ENCODE assay signal across 10 cellular contexts in genomic region chr2:216632321-216632951, GRCh38. TPM values are rescaled to one million over a fixed set of nuclear protein-coding genes. Genes with fewer than 3 reads are reported as not detected.
DNase-seq lines count a peak whose midpoint lies in the region; ATAC-seq and TF ChIP-seq lines count a peak whose summit lies in the region.
"Had no signal": no experiment of that assay in that cellular context is flagged by ENCODE, and none has a peak within 500 bp of the region (broad histone marks: within the 10 kb centered on the region; RNA-seq: fewer than 3 reads in every experiment).

No MANE protein-coding gene starts in this region.

- POLR2A ChIA-PET in AG04449 (lab: Yijun Ruan, JAX) (no interaction called here), HCT116 (lab: Charles Lee) (no interaction called here)

- TF ChIP-seq CTCF in AG04449 (IDR thresholded peaks at IDR 0.05; ENCODE audit: insufficient read depth, low read length, missing control alignments) (no peak), HCT116 (IDR thresholded peaks at IDR 0.05 in 2 of 3, conservative IDR thresholded peaks at IDR 0.05 in 1 of 3; ENCODE audit: borderline replicate concordance in 1 of 3, insufficient read depth in 1 of 3, low read depth in 2 of 3, low read length in 2 of 3) (no peak), brain (conservative IDR thresholded peaks at IDR 0.05) (no peak)

- no peaks in the 10 kb centered on the region for H3K9me2 ChIP-seq in HCT116 (ENCODE audit: insufficient read depth)

- H3K4me3 Mint-ChIP-seq in brain: peak overlapping the region; percentile 89 to 97 (median 94)

- H3K27me3 ChIP-seq in HCT116 (ENCODE audit: insufficient read depth, low read length) (no peaks in the 10 kb centered on the region), muscle layer of duodenum (ENCODE audit: low read depth, low read length) (peaks cover 5% of the 10 kb centered on the region)

- no peaks in the 10 kb centered on the region for H3K9me3 ChIP-seq in HCT116 (ENCODE audit: control insufficient read depth in 1 of 2, insufficient read depth in 1 of 2, low read depth in 1 of 2, low read length in 2 of 2)
- H3K9me3 ChIP-seq in muscle layer of duodenum (ENCODE audit: control insufficient read depth in 1 of 2, low read length in 2 of 2): no peaks in the 10 kb centered on the region
- H3K9me3 ChIP-seq: SJSA1 had no signal

- H3K4me1 Mint-ChIP-seq in brain: peaks cover 79% of the 10 kb centered on the region

- H3K79me2 ChIP-seq in HCT116 (ENCODE audit: insufficient read depth, low read length): peaks cover 25% of the 10 kb centered on the region

- H3K27ac Mint-ChIP-seq in brain: peak overlapping the region; percentile 87 to 95 (median 94)

- RAD21 ChIA-PET in HCT116 (lab: Charles Lee; ENCODE audit: low non-redundant PET in 1 of 2, low total read pairs in 2 of 2, uncharacterized antibody in 2 of 2, unreplicated experiment in 2 of 2): no interaction called here

- H3K4me2 ChIP-seq in HCT116 (ENCODE audit: low read length): peak overlapping the region; percentile 95
- H3K4me2 ChIP-seq: KMS-11 had no signal

- no peak for TF ChIP-seq RAD21 in HCT116 (IDR thresholded peaks at IDR 0.05; ENCODE audit: low read depth)

- DNase-seq in AG04449 (ENCODE audit: low read depth, low spot score) (no peak), HCT116 (ENCODE audit: low read depth, low spot score) (no peak), DMS 273 treated with DMSO at 0.1 percent for 48 hours (lab: John Stamatoyannopoulos, UW) (no peak)
- DNase-seq in activated effector memory CD4-positive, alpha-beta T cell treated with anti-CD3 and anti-CD28 coated beads, Interleukin-2, amount 50 U/mL, for 16 hours: no peak

- peak overlapping the region; percentile 49 for H3K4me3 ChIP-seq in AG04449 (ENCODE audit: low read depth, low read length)
- peak overlapping the region; percentile 43 to 81 for H3K4me3 ChIP-seq in HCT116 (replicated peaks in 1 of 2; ENCODE audit: low read depth in 1 of 2, low read length in 2 of 2)
- peak overlapping the region; percentile 42 to 61 for H3K4me3 ChIP-seq in muscle layer of duodenum (ENCODE audit: low read depth in 1 of 2, low read length in 2 of 2)

- CTCF ChIA-PET in AG04449 (lab: Yijun Ruan, JAX): interaction anchor here (1.2 kb wide), 1 partner anchor 115 kb away, joined by 3 read pairs; no protein-coding TSS in a partner anchor
- CTCF ChIA-PET in HCT116 (lab: Charles Lee): no interaction called here

- BruUV-seq in HCT116 (replicated peaks; lab: Mats Ljungman, UMichigan): no TSS peak

- TF ChIP-seq POLR2A in HCT116 (IDR thresholded peaks at IDR 0.05; ENCODE audit: borderline replicate concordance, extremely low read depth, insufficient read depth, insufficient read length): no peak

- ATAC-seq in HCT116: no peak
- no peak for ATAC-seq in HG03175 (IDR thresholded peaks at IDR 0.05; ENCODE audit: unreplicated experiment)
- no peak for ATAC-seq in GM21447 (IDR thresholded peaks at IDR 0.05; ENCODE audit: unreplicated experiment)

- H4K20me1 ChIP-seq in HCT116 (ENCODE audit: insufficient read depth): no peaks in the 10 kb centered on the region

- peaks cover 23% of the 10 kb centered on the region for H3K36me3 Mint-ChIP-seq in brain

- H3K9me3 Mint-ChIP-seq in brain: peaks cover 0 to 5% (median 0%) of the 10 kb centered on the region in 5 experiments

- peak overlapping the region; percentile 52 for H3K9ac ChIP-seq in HCT116 (ENCODE audit: low read length)
- H3K9ac ChIP-seq: KMS-11 had no signal

- H2AFZ ChIP-seq in HCT116 (ENCODE audit: low read depth, low read length, poor library complexity, severe bottlenecking): peak overlapping the region; percentile 90

- no peaks in the 10 kb centered on the region for H3K36me3 ChIP-seq in HCT116 (ENCODE audit: control insufficient read depth in 1 of 2, insufficient read depth in 2 of 2, low read length in 2 of 2)
- no peaks in the 10 kb centered on the region for H3K36me3 ChIP-seq in muscle layer of duodenum (ENCODE audit: control insufficient read depth in 1 of 2, insufficient read depth in 2 of 2, low read length in 2 of 2)
- H3K36me3 ChIP-seq: SJSA1 had no signal

- H3K27ac ChIP-seq in HCT116 (ENCODE audit: low read depth, low read length): no peak overlapping the region
- no peak overlapping the region for H3K27ac ChIP-seq in muscle layer of duodenum (ENCODE audit: low read length)
- H3K27ac ChIP-seq: KMS-11, SJSA1 had no signal

- peaks cover 22% of the 10 kb centered on the region for H3K27me3 Mint-ChIP-seq in brain

- H3K4me1 ChIP-seq in HCT116 (ENCODE audit: control insufficient read depth in 1 of 2, insufficient read depth in 2 of 2, low read length in 2 of 2) (peaks cover 30 to 44% of the 10 kb centered on the region in 2 experiments), muscle layer of duodenum (ENCODE audit: control insufficient read depth in 1 of 2, insufficient read depth in 2 of 2, low read length in 2 of 2) (peaks cover 0 to 23% of the 10 kb centered on the region in 2 donors)

- intact Hi-C loops in HCT116 (cut with micrococcal nuclease): no loop called here

TF ChIP-seq in HCT116, 20 proteins besides CTCF, POLR2A, EP300 and RAD21:
- no peak for TF ChIP-seq FOSL1 (IDR thresholded peaks at IDR 0.05; ENCODE audit: low read depth)
- TF ChIP-seq ELF1 (IDR thresholded peaks at IDR 0.05; ENCODE audit: borderline replicate concordance, low read depth): no peak
- TF ChIP-seq EZH2 (IDR thresholded peaks at IDR 0.05): no peak
- no peak for TF ChIP-seq MAX (IDR thresholded peaks at IDR 0.05)

RNA-seq across cellular contexts. Expression of gene IGFBP2, which starts 0.8 kb away (rescaled TPM):
- 143 TPM for total RNA-seq in HCT116 (2021; ENCODE audit: unreplicated experiment)
- polyA plus RNA-seq in HCT116 (2012): 167 and 179 TPM in 2 replicates
- 233 TPM for polyA plus RNA-seq in brain (ENCODE audit: insufficient read depth, low read depth, low replicate concordance)
